15 cellular contexts compared by ENCODE assay signal in the genomic region with DNA sequence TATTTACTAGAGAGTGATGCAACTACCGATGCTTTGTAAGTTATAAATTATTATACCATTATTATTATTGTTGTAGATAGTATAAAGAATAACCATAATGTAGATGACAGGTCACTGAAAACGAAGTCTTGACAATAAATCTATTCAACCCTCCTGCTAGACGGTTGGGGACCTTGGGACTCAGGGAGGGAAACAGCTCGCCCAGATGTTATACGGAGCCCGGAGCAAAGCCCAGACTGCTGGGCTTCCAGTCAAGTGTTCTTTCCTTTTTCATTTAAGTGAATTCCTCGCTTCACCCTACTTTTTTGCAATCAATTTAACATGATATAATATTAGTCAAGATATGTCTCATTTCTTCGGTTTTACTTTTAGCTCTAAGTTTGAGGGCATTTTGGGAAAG.
DNase-seq lines count a peak whose midpoint lies in the region; ATAC-seq and TF ChIP-seq lines count a peak whose summit lies in the region.
"Had no signal": no experiment of that assay in that cellular context is flagged by ENCODE, and none has a peak within 500 bp of the region (broad histone marks: within the 10 kb centered on the region; RNA-seq: fewer than 3 reads in every experiment).

No MANE protein-coding gene starts in this region.

- H3K4me3 Mint-ChIP-seq in Calu3 (ENCODE audit: low read depth, unreplicated experiment): no peak overlapping the region
- H3K4me3 Mint-ChIP-seq: CD4-positive, CD25-positive, alpha-beta regulatory T cell had no signal

- CTCF ChIA-PET in Calu3 (lab: Charles Lee): no interaction called here

- H3K36me3 Mint-ChIP-seq in Calu3 (ENCODE audit: insufficient read depth, unreplicated experiment): no peaks in the 10 kb centered on the region
- H3K36me3 Mint-ChIP-seq: CD4-positive, CD25-positive, alpha-beta regulatory T cell had no signal

- ATAC-seq in heart left ventricle (peak in 3 of 4 donors; percentile 54 to 78 (median 70)), Right ventricle myocardium inferior (no peak), right cardiac atrium (peak; percentile 50 to 53), sciatic nerve (peak; percentile 66)
- ATAC-seq: GM12878 had no signal

- DNase-seq in heart left ventricle (peak in 1 of 5 donors; percentile 11), Right ventricle myocardium inferior (ENCODE audit: missing footprints) (no peak), MG63 (peak; percentile 5), right cardiac atrium (peak in 2 of 3 donors; percentile 41 to 59), sciatic nerve (ENCODE audit: low spot score) (no peak), Calu3 (no peak), Ammon's horn (ENCODE audit: low spot score) (no peak)
- DNase-seq: 8988T; AML-193; CD4-positive, CD25-positive, alpha-beta regulatory T cell; DMS79; H7 had no signal

- WGBS in heart left ventricle, 4 donors: 71 to 80% (median 73%) methylated on average over 8 of the region's 8 CpGs
- 59% methylated on average over 8 of the region's 8 CpGs for WGBS in right cardiac atrium

- intact Hi-C loops in heart left ventricle (cut with DNase I) (no loop called here), Right ventricle myocardium inferior (cut with DNase I) (no loop called here), right cardiac atrium (cut with DNase I) (no loop called here), sciatic nerve (cut with DNase I) (no loop called here), Calu3 (cut with micrococcal nuclease; ENCODE audit: unreplicated experiment) (no loop called here)

- no peaks in the 10 kb centered on the region for H3K27me3 Mint-ChIP-seq in Calu3 (ENCODE audit: unreplicated experiment)
- H3K27me3 Mint-ChIP-seq: CD4-positive, CD25-positive, alpha-beta regulatory T cell had no signal

- H3K4me1 ChIP-seq in heart left ventricle (peaks cover 0 to 9% (median 1%) of the 10 kb centered on the region in 12 donors), right cardiac atrium (ENCODE audit: control insufficient read depth, insufficient read depth, low read length) (peaks cover 3% of the 10 kb centered on the region)
- H3K4me1 ChIP-seq: BLaER1 treated with 17β-estradiol and CSF1 and Interleukin-3, amounts not matched to agents 10 nM and 100 nM had no signal

- H3K4me3 ChIP-seq in heart left ventricle (no peak overlapping the region), MG63 (no peak overlapping the region), right cardiac atrium (ENCODE audit: low read length) (no peak overlapping the region)
- H3K4me3 ChIP-seq: BLaER1 treated with 17β-estradiol and CSF1 and Interleukin-3, amounts not matched to agents 10 nM and 100 nM; GM12878; GM23248 had no signal

- no peak for TF ChIP-seq POLR2A in heart left ventricle (IDR thresholded peaks at IDR 0.05)

- H3K27me3 ChIP-seq in heart left ventricle: no peaks in the 10 kb centered on the region
- no peaks in the 10 kb centered on the region for H3K27me3 ChIP-seq in MG63
- no peaks in the 10 kb centered on the region for H3K27me3 ChIP-seq in right cardiac atrium (ENCODE audit: control insufficient read depth, insufficient read depth)
- H3K27me3 ChIP-seq: BLaER1 treated with 17β-estradiol and CSF1 and Interleukin-3, amounts not matched to agents 10 nM and 100 nM had no signal

- H3K9me3 Mint-ChIP-seq in Calu3 (ENCODE audit: low read depth, unreplicated experiment): no peaks in the 10 kb centered on the region

- H3K4me1 Mint-ChIP-seq in Calu3 (ENCODE audit: low read depth, unreplicated experiment): peaks cover 8% of the 10 kb centered on the region

- peak overlapping the region in 4 of 12 donors; percentile 21 to 55 (median 46) for H3K27ac ChIP-seq in heart left ventricle
- H3K27ac ChIP-seq in right cardiac atrium (ENCODE audit: low read length): no peak overlapping the region
- H3K27ac ChIP-seq: BLaER1 treated with 17β-estradiol and CSF1 and Interleukin-3, amounts not matched to agents 10 nM and 100 nM; GM23248 had no signal

- no peak overlapping the region for H3K27ac Mint-ChIP-seq in Calu3 (ENCODE audit: unreplicated experiment)
- H3K27ac Mint-ChIP-seq: CD4-positive, CD25-positive, alpha-beta regulatory T cell had no signal

- H3K36me3 ChIP-seq in heart left ventricle (no peaks in the 10 kb centered on the region), MG63 (no peaks in the 10 kb centered on the region)
- H3K36me3 ChIP-seq: BLaER1 treated with 17β-estradiol and CSF1 and Interleukin-3, amounts not matched to agents 10 nM and 100 nM had no signal

- no TSS peak for BruUV-seq in Calu3 (replicated peaks; lab: Mats Ljungman, UMichigan)

- H3K9me3 ChIP-seq in heart left ventricle (peaks cover 0 to 14% (median 0%) of the 10 kb centered on the region in 12 donors), MG63 (peaks cover 2% of the 10 kb centered on the region; the same call in 1 of the 2 replicates), right cardiac atrium (ENCODE audit: control insufficient read depth, low read length) (no peaks in the 10 kb centered on the region)
- H3K9me3 ChIP-seq: BLaER1 treated with 17β-estradiol and CSF1 and Interleukin-3, amounts not matched to agents 10 nM and 100 nM had no signal

- no peak for TF ChIP-seq CTCF in heart left ventricle (IDR thresholded peaks at IDR 0.05)
- no peak for TF ChIP-seq CTCF in Calu3 (IDR thresholded peaks at IDR 0.05; ENCODE audit: unreplicated experiment)

Comparison
In these comparisons a context has a peak if more than half of its experiments do, and no peak if none do; other contexts are left out.
1. DNase-seq: peak in MG63 (single experiment) and right cardiac atrium (2 of 3); none in Right ventricle myocardium inferior (single experiment), sciatic nerve (single experiment), Calu3 (single experiment) and Ammon's horn (single experiment).